ENCODE assay signal across 10 cellular contexts in genomic region chr19:19445911-19446361, GRCh38. TPM values are rescaled to one million over a fixed set of nuclear protein-coding genes. Genes with fewer than 3 reads are reported as not detected.
DNase-seq lines count a peak whose midpoint lies in the region; ATAC-seq, FAIRE-seq and TF ChIP-seq lines count a peak whose summit lies in the region.
"Had no signal": no experiment of that assay in that cellular context is flagged by ENCODE, and none has a peak within 500 bp of the region (broad histone marks: within the 10 kb centered on the region; RNA-seq: fewer than 3 reads in every experiment).

No MANE protein-coding gene starts in this region.

- H3K79me2 ChIP-seq in astrocyte (ENCODE audit: insufficient read depth, low read length) = peaks cover 96% of the 10 kb centered on the region

- H3K4me1 ChIP-seq in astrocyte (ENCODE audit: insufficient read depth, low read length) = peaks cover 21% of the 10 kb centered on the region
- H3K4me1 ChIP-seq: A549 had no signal

- no peaks in the 10 kb centered on the region for H3K36me3 ChIP-seq in astrocyte (ENCODE audit: insufficient read depth, low read length)

- H3K9me3 Mint-ChIP-seq in activated CD4-positive, alpha-beta T cell treated with anti-CD3 and anti-CD28 coated beads, Interleukin-2, amount 10 ng/mL, durations not matched to agents 24 days and 14 days = no peaks in the 10 kb centered on the region
- H3K9me3 Mint-ChIP-seq in astrocyte (ENCODE audit: unreplicated experiment) = no peaks in the 10 kb centered on the region
- H3K9me3 Mint-ChIP-seq in stimulated activated memory B cell treated with anti-CD40 and anti-IgM and Interleukin-4, amounts not matched to agents 10 μg/mL and 1 μg/mL and 100 μg/mL, for 72 hours = no peaks in the 10 kb centered on the region

- H3K9me3 ChIP-seq in astrocyte (ENCODE audit: insufficient read depth, low read depth, low read length) = no peaks in the 10 kb centered on the region
- H3K9me3 ChIP-seq: A549 had no signal

- ATAC-seq in stimulated activated memory B cell treated with anti-CD40 and anti-IgM and Interleukin-4, amounts not matched to agents 10 μg/mL and 1 μg/mL and 100 μg/mL, for 72 hours = peak; percentile 72
- ATAC-seq in HG03354 (IDR thresholded peaks at IDR 0.05; ENCODE audit: poor library complexity, severe bottlenecking, unreplicated experiment) = no peak
- ATAC-seq: A549 had no signal

- H4K20me1 ChIP-seq in astrocyte (ENCODE audit: insufficient read depth, low read length) = peaks cover 91% of the 10 kb centered on the region

- H3K27ac ChIP-seq in HL-60 (replicated peaks) = peak overlapping the region; percentile 54
- H3K27ac ChIP-seq in astrocyte (ENCODE audit: low read depth, low read length) = no peak overlapping the region
- H3K27ac ChIP-seq: A549 had no signal

- H3K27me3 ChIP-seq in HL-60 (ENCODE audit: insufficient read depth, poor library complexity, severe bottlenecking) (no peaks in the 10 kb centered on the region), astrocyte (ENCODE audit: insufficient read depth, low read length) (no peaks in the 10 kb centered on the region)

- no peak for TF ChIP-seq CTCF in HL-60 (IDR thresholded peaks at IDR 0.05; ENCODE audit: insufficient read depth, low read length)
- no peak for TF ChIP-seq CTCF in astrocyte (IDR thresholded peaks at IDR 0.05; ENCODE audit: insufficient read depth, low read depth, low read length)

- intact Hi-C loops in activated CD4-positive, alpha-beta T cell treated with anti-CD3 and anti-CD28 coated beads, Interleukin-2, amount 10 ng/mL, durations not matched to agents 24 days and 14 days (cut with micrococcal nuclease) = loop anchor here (1.0 to 2.0 kb wide), 3 partner anchors 13 to 43 kb away; no protein-coding TSS in a partner anchor

- peak overlapping the region; percentile 49 for H3K4me3 Mint-ChIP-seq in activated CD4-positive, alpha-beta T cell treated with anti-CD3 and anti-CD28 coated beads, Interleukin-2, amount 10 ng/mL, durations not matched to agents 24 days and 14 days
- H3K4me3 Mint-ChIP-seq in astrocyte (ENCODE audit: unreplicated experiment) = no peak overlapping the region
- peak overlapping the region; percentile 54 for H3K4me3 Mint-ChIP-seq in stimulated activated memory B cell treated with anti-CD40 and anti-IgM and Interleukin-4, amounts not matched to agents 10 μg/mL and 1 μg/mL and 100 μg/mL, for 72 hours

- H3K9ac ChIP-seq in astrocyte (ENCODE audit: low read length) = no peak overlapping the region

- H3K36me3 Mint-ChIP-seq in activated CD4-positive, alpha-beta T cell treated with anti-CD3 and anti-CD28 coated beads, Interleukin-2, amount 10 ng/mL, durations not matched to agents 24 days and 14 days (ENCODE audit: low read depth) = peaks cover 20% of the 10 kb centered on the region
- H3K36me3 Mint-ChIP-seq in astrocyte (ENCODE audit: low read depth, unreplicated experiment) = peaks cover 14% of the 10 kb centered on the region
- peaks cover 18% of the 10 kb centered on the region for H3K36me3 Mint-ChIP-seq in stimulated activated memory B cell treated with anti-CD40 and anti-IgM and Interleukin-4, amounts not matched to agents 10 μg/mL and 1 μg/mL and 100 μg/mL, for 72 hours

- peaks cover 59% of the 10 kb centered on the region for H3K4me1 Mint-ChIP-seq in activated CD4-positive, alpha-beta T cell treated with anti-CD3 and anti-CD28 coated beads, Interleukin-2, amount 10 ng/mL, durations not matched to agents 24 days and 14 days
- H3K4me1 Mint-ChIP-seq in astrocyte (ENCODE audit: low read depth, unreplicated experiment) = peaks cover 34% of the 10 kb centered on the region
- H3K4me1 Mint-ChIP-seq in stimulated activated memory B cell treated with anti-CD40 and anti-IgM and Interleukin-4, amounts not matched to agents 10 μg/mL and 1 μg/mL and 100 μg/mL, for 72 hours = peaks cover 64% of the 10 kb centered on the region

- H3K4me3 ChIP-seq in HL-60 (replicated peaks; ENCODE audit: insufficient read depth, low read length) (no peak overlapping the region), astrocyte (ENCODE audit: insufficient read depth, low read depth, low read length) (no peak overlapping the region)
- H3K4me3 ChIP-seq: A549 had no signal

- peak overlapping the region; percentile 30 for H3K4me2 ChIP-seq in astrocyte (ENCODE audit: low read length)
- H3K4me2 ChIP-seq: A549 had no signal

- no peak for FAIRE-seq in astrocyte (lab: Jason Lieb, UNC)
- FAIRE-seq: A549 had no signal

- no peak overlapping the region for H2AFZ ChIP-seq in astrocyte (ENCODE audit: low read depth, low read length)

- H3K27me3 Mint-ChIP-seq in activated CD4-positive, alpha-beta T cell treated with anti-CD3 and anti-CD28 coated beads, Interleukin-2, amount 10 ng/mL, durations not matched to agents 24 days and 14 days = no peaks in the 10 kb centered on the region
- H3K27me3 Mint-ChIP-seq in astrocyte (ENCODE audit: low read depth, unreplicated experiment) = no peaks in the 10 kb centered on the region
- no peaks in the 10 kb centered on the region for H3K27me3 Mint-ChIP-seq in stimulated activated memory B cell treated with anti-CD40 and anti-IgM and Interleukin-4, amounts not matched to agents 10 μg/mL and 1 μg/mL and 100 μg/mL, for 72 hours

- H3K27ac Mint-ChIP-seq in activated CD4-positive, alpha-beta T cell treated with anti-CD3 and anti-CD28 coated beads, Interleukin-2, amount 10 ng/mL, durations not matched to agents 24 days and 14 days = peak overlapping the region; percentile 79
- peak overlapping the region; percentile 22 for H3K27ac Mint-ChIP-seq in astrocyte (ENCODE audit: unreplicated experiment)
- H3K27ac Mint-ChIP-seq in stimulated activated memory B cell treated with anti-CD40 and anti-IgM and Interleukin-4, amounts not matched to agents 10 μg/mL and 1 μg/mL and 100 μg/mL, for 72 hours = peak overlapping the region; percentile 93

- DNase-seq in activated CD4-positive, alpha-beta T cell treated with anti-CD3 and anti-CD28 coated beads, Interleukin-2, amount 10 ng/mL, durations not matched to agents 24 days and 14 days = peak; percentile 70
- no peak for DNase-seq in activated CD4-positive, alpha-beta T cell treated with anti-CD3 and anti-CD28 coated beads for 48 hours
- DNase-seq in HL-60 (ENCODE audit: low read depth in 1 of 2, low spot score in 1 of 2) = peak in 1 of 2 experiments; percentile 32
- peak; percentile 33 for DNase-seq in astrocyte (ENCODE audit: low read depth)
- no peak for DNase-seq in NCI-H69 (lab: John Stamatoyannopoulos, UW)
- DNase-seq in SIG-M5 treated with dmso at 0.1 percent for 504 hours (lab: John Stamatoyannopoulos, UW; ENCODE audit: unreplicated experiment) = no peak
- DNase-seq: central memory CD4-positive, alpha-beta T cell had no signal

RNA-seq across cellular contexts. Expression of gene GATAD2A, which starts 40.5 kb away (rescaled TPM):
- total RNA-seq in activated CD4-positive, alpha-beta T cell treated with anti-CD3 and anti-CD28 coated beads, Interleukin-2, amount 10 ng/mL, durations not matched to agents 24 days and 14 days = 134 and 135 TPM in 2 replicates
- 143 and 163 TPM in 2 replicates for total RNA-seq in astrocyte

Comparison
In these comparisons a context has a peak if more than half of its experiments do, and no peak if none do; other contexts are left out.
1. DNase-seq: peak in activated CD4-positive, alpha-beta T cell treated with anti-CD3 and anti-CD28 coated beads, Interleukin-2, amount 10 ng/mL, durations not matched to agents 24 days and 14 days (single experiment) and astrocyte (single experiment); none in activated CD4-positive, alpha-beta T cell treated with anti-CD3 and anti-CD28 coated beads for 48 hours (single experiment), NCI-H69 (single experiment) and SIG-M5 treated with dmso at 0.1 percent for 504 hours (single experiment).
2. H3K27ac Mint-ChIP-seq: peak in every context shown above with its lines; median percentile 93 in stimulated activated memory B cell treated with anti-CD40 and anti-IgM and Interleukin-4, amounts not matched to agents 10 μg/mL and 1 μg/mL and 100 μg/mL, for 72 hours; 79 in activated CD4-positive, alpha-beta T cell treated with anti-CD3 and anti-CD28 coated beads, Interleukin-2, amount 10 ng/mL, durations not matched to agents 24 days and 14 days; 22 in astrocyte.